In genomic region chr19:35138305-35138799, GRCh38 we compare ENCODE assay signal across 10 cellular contexts. TPM values are rescaled to one million over a fixed set of nuclear protein-coding genes. Genes with fewer than 3 reads are reported as not detected.
A peak's percentile ranks its signal among the peaks of the same experiment; 100 is the strongest.
DNase-seq lines count a peak whose midpoint lies in the region; ATAC-seq and TF ChIP-seq lines count a peak whose summit lies in the region.
"Had no signal": no experiment of that assay in that cellular context is flagged by ENCODE, and none has a peak within 500 bp of the region (broad histone marks: within the 10 kb centered on the region; RNA-seq: fewer than 3 reads in every experiment).

No MANE protein-coding gene starts in this region.

- no peak for TF ChIP-seq POLR2A in body of pancreas (IDR thresholded peaks at IDR 0.05)

- no peak overlapping the region for H3K4me3 Mint-ChIP-seq in stimulated activated effector memory CD8-positive, alpha-beta T cell treated with anti-CD3 and anti-CD28 coated beads, Interleukin-12 subunit alpha, Interleukin-12 subunit beta, amount 100 ng/mL, for 72 hours
- H3K4me3 Mint-ChIP-seq: stimulated activated naive CD8-positive, alpha-beta T cell treated with anti-CD3 and anti-CD28 coated beads, Interleukin-15, Interleukin-2, amounts not matched to agents 100 ng/mL and 50 ng/mL, for 24 hours had no signal

- peaks cover 46% of the 10 kb centered on the region for H3K4me1 ChIP-seq in body of pancreas

- no peaks in the 10 kb centered on the region for H3K9me3 Mint-ChIP-seq in stimulated activated effector memory CD8-positive, alpha-beta T cell treated with anti-CD3 and anti-CD28 coated beads, Interleukin-12 subunit alpha, Interleukin-12 subunit beta, amount 100 ng/mL, for 72 hours
- H3K9me3 Mint-ChIP-seq: stimulated activated naive CD8-positive, alpha-beta T cell treated with anti-CD3 and anti-CD28 coated beads, Interleukin-15, Interleukin-2, amounts not matched to agents 100 ng/mL and 50 ng/mL, for 24 hours had no signal

- intact Hi-C loops in body of pancreas (cut with DNase I) = loop anchor here (10.0 kb wide), 1 partner anchor 94 kb away; the partner anchor contains the start of gene HPN

- peaks cover 42% of the 10 kb centered on the region for H3K4me1 Mint-ChIP-seq in stimulated activated effector memory CD8-positive, alpha-beta T cell treated with anti-CD3 and anti-CD28 coated beads, Interleukin-12 subunit alpha, Interleukin-12 subunit beta, amount 100 ng/mL, for 72 hours

- H3K36me3 Mint-ChIP-seq in stimulated activated effector memory CD8-positive, alpha-beta T cell treated with anti-CD3 and anti-CD28 coated beads, Interleukin-12 subunit alpha, Interleukin-12 subunit beta, amount 100 ng/mL, for 72 hours = no peaks in the 10 kb centered on the region

- H3K4me3 ChIP-seq in body of pancreas = no peak overlapping the region

- TF ChIP-seq CTCF in body of pancreas (IDR thresholded peaks at IDR 0.05) = no peak

- H3K9me3 ChIP-seq in body of pancreas = no peaks in the 10 kb centered on the region

- peak overlapping the region; percentile 15 to 60 (median 24) for H3K27ac ChIP-seq in body of pancreas
- H3K27ac ChIP-seq: C4-2B had no signal

- no peaks in the 10 kb centered on the region for H3K36me3 ChIP-seq in body of pancreas (replicated peaks in 1 of 2; ENCODE audit: insufficient read depth in 1 of 2, low read depth in 2 of 2)

- peak in 1 of 4 donors; percentile 19 for DNase-seq in body of pancreas
- peak; percentile 73 for DNase-seq in left kidney (ENCODE audit: low read depth, low spot score)
- DNase-seq in stimulated activated effector memory CD8-positive, alpha-beta T cell treated with anti-CD3 and anti-CD28 coated beads, Interleukin-12 subunit alpha, Interleukin-12 subunit beta, amount 100 ng/mL, for 72 hours (ENCODE audit: low spot score in 2 of 2) = no peak
- no peak for DNase-seq in GM03348 (ENCODE audit: low spot score)
- no peak for DNase-seq in activated T-cell treated with anti-CD3 and anti-CD28 coated beads, Interleukin-2, amount 50 U/mL, for 48 hours
- DNase-seq: activated CD8-positive, alpha-beta memory T cell treated with anti-CD3 and anti-CD28 coated beads, Interleukin-2, amount 50 U/mL, for 4 hours had no signal

- peak overlapping the region; percentile 7 for H3K27ac Mint-ChIP-seq in stimulated activated effector memory CD8-positive, alpha-beta T cell treated with anti-CD3 and anti-CD28 coated beads, Interleukin-12 subunit alpha, Interleukin-12 subunit beta, amount 100 ng/mL, for 72 hours
- H3K27ac Mint-ChIP-seq: stimulated activated naive CD8-positive, alpha-beta T cell treated with anti-CD3 and anti-CD28 coated beads, Interleukin-15, Interleukin-2, amounts not matched to agents 100 ng/mL and 50 ng/mL, for 24 hours had no signal

- no peaks in the 10 kb centered on the region for H3K27me3 ChIP-seq in body of pancreas

- ATAC-seq in body of pancreas (no peak), HG02840 (IDR thresholded peaks at IDR 0.05; ENCODE audit: low FRiP score, unreplicated experiment) (no peak)
- ATAC-seq in stimulated activated effector memory CD8-positive, alpha-beta T cell treated with anti-CD3 and anti-CD28 coated beads, Interleukin-12 subunit alpha, Interleukin-12 subunit beta, amount 100 ng/mL, for 72 hours = no peak

- 85 to 92% methylated on average over 9 to 12 of the region's 14 CpGs for WGBS in body of pancreas, 2 donors

RNA-seq across cellular contexts. Expression of gene FXYD1, which starts 0.3 kb away (rescaled TPM):
- total RNA-seq in body of pancreas = 1 to 10 TPM; 1.6 to 9.1 TPM

RNA-seq across cellular contexts. Expression of gene LGI4, which starts 3.5 kb away (rescaled TPM):
- 1 to 10 TPM; 1.6 to 3.9 TPM for total RNA-seq in body of pancreas

RNA-seq across cellular contexts. Expression of gene FXYD7, which starts 4.7 kb away (rescaled TPM):
- 1 to 10 TPM in 1 of 2 donors, under 1 TPM in 1; 0.52 to 1.3 TPM for total RNA-seq in body of pancreas
- total RNA-seq: astrocyte had no signal

RNA-seq across cellular contexts. Expression of gene FXYD5, which starts 16.2 kb away (rescaled TPM):
- 10 to 100 TPM; 11.5 to 17.1 TPM for total RNA-seq in body of pancreas

RNA-seq across cellular contexts. Expression of gene FXYD3, which starts 22.7 kb away (rescaled TPM):
- total RNA-seq in body of pancreas = 10 to 100 TPM; 13.5 to 51.6 TPM
- total RNA-seq: astrocyte had no signal
